In the genomic region with DNA sequence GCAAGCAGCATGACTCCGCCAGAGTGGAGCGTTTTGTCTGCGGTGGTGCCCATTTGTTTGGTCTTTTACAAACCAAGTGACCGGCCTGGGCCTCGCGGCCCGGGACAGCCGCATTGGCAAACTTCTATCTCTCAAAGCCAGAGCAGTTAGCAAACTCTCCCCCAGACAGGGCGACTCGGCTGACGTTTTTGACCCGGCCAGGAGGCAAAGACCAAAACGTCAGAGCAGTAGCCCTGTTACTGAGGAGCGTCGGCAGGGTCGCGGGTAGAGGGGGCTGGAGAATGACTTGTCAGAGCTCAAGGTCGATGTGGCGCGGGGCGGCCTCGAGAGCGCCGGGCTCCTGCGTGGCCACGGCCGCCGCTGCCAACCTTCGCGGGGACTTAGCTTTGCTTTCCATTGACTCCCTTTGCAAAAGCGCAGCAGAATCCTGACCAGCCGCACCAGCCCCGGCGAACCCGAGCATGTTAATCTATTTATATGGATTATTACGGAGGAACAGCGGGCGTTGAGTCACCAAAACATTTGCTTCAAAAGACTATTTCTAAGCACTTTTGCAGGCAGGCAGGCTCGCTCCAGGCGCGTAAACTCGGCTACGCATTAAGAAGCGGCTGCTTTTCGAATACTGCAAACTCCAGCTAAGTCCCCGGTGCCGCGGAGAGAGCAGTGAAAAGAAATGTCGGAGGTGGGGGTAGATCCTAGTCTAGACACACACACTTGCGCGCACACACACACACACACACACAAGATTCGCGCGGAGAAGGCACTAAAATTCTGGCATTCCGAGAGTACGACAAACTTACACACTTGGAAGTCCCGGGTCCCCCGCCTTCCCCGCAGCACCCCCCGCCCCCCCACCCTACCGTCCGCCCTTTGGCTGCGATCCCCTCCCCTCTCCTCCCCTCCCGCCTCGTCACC, we compare ENCODE assay signal across 7 cellular contexts. TPM values are rescaled to one million over a fixed set of nuclear protein-coding genes. Genes with fewer than 3 reads are reported as not detected.
DNase-seq lines count a peak whose midpoint lies in the region; ATAC-seq, FAIRE-seq and TF ChIP-seq lines count a peak whose summit lies in the region.

No MANE protein-coding gene starts in this region.

- peak overlapping the region; percentile 24 to 44 for H3K4me3 ChIP-seq in body of pancreas
- H3K4me3 ChIP-seq in suprapubic skin: peak overlapping the region; percentile 61

- intact Hi-C loops in body of pancreas (cut with DNase I): loop anchor here (10.0 kb wide), 2 partner anchors 415 to 645 kb away; no protein-coding TSS in a partner anchor

- H3K36me3 ChIP-seq in body of pancreas (replicated peaks in 1 of 2; ENCODE audit: insufficient read depth in 1 of 2, low read depth in 2 of 2) (no peaks in the 10 kb centered on the region), suprapubic skin (peaks cover 3% of the 10 kb centered on the region)

- FAIRE-seq in GM12891 (lab: Jason Lieb, UNC): peak; percentile 31

- peak in 1 of 7 experiments; percentile 4 for TF ChIP-seq CTCF in body of pancreas (IDR thresholded peaks at IDR 0.05)
- no peak for TF ChIP-seq CTCF in suprapubic skin (IDR thresholded peaks at IDR 0.05)

- H3K4me1 ChIP-seq in body of pancreas: peaks cover 36% of the 10 kb centered on the region
- peaks cover 66% of the 10 kb centered on the region for H3K4me1 ChIP-seq in suprapubic skin

- H3K27me3 ChIP-seq in body of pancreas: no peaks in the 10 kb centered on the region
- peaks cover 88% of the 10 kb centered on the region for H3K27me3 ChIP-seq in suprapubic skin

- H3K27ac ChIP-seq in body of pancreas (peak overlapping the region; percentile 86 to 96 (median 94)), suprapubic skin (peak overlapping the region; percentile 78)

- TF ChIP-seq POLR2A in GM12891 (IDR thresholded peaks at IDR 0.05; ENCODE audit: low read depth, low read length) (no peak), body of pancreas (IDR thresholded peaks at IDR 0.05) (peak in 1 of 3 donors; percentile 53), suprapubic skin (IDR thresholded peaks at IDR 0.05) (no peak)

- WGBS in body of pancreas, 2 donors: 1% methylated on average over 29 to 63 of the region's 65 CpGs
- WGBS in suprapubic skin: 2% methylated on average over 33 of the region's 65 CpGs

- ATAC-seq in body of pancreas: peak; percentile 10
- ATAC-seq in GM19467 (IDR thresholded peaks at IDR 0.05; ENCODE audit: unreplicated experiment): no peak
- ATAC-seq in GM19452 (IDR thresholded peaks at IDR 0.05; ENCODE audit: unreplicated experiment): no peak

- no peak for DNase-seq in GM12891 (ENCODE audit: insufficient read length, low spot score)
- DNase-seq in NCI-H1092 (lab: John Stamatoyannopoulos, UW): peak; percentile 42
- peak; percentile 61 to 71 (median 62) for DNase-seq in body of pancreas
- DNase-seq in iris pigment epithelial cell (ENCODE audit: low read depth): peak; percentile 87
- DNase-seq in suprapubic skin (ENCODE audit: low spot score in 2 of 2): peak; percentile 76 to 81

- TF ChIP-seq EP300 in suprapubic skin (IDR thresholded peaks at IDR 0.05): no peak

- no peaks in the 10 kb centered on the region for H3K9me3 ChIP-seq in body of pancreas
- no peaks in the 10 kb centered on the region for H3K9me3 ChIP-seq in suprapubic skin

TF ChIP-seq in GM12891, 5 proteins besides CTCF, POLR2A, EP300 and RAD21:
- no peak for TF ChIP-seq POU2F2 (IDR thresholded peaks at IDR 0.05; ENCODE audit: low read depth, low read length)

RNA-seq across cellular contexts. Expression of a gene that starts 0.6 kb away (rescaled TPM):
- 3.6 TPM for polyA plus RNA-seq in GM12891 (2012; ENCODE audit: low read depth, missing spikeins)
- total RNA-seq in body of pancreas: 10 to 100 TPM; 35.8 to 47.5 TPM
- total RNA-seq in suprapubic skin: 10 to 100 TPM; 30.0 to 52.3 (median 42.9) TPM
